ENCODE assay signal across 10 cellular contexts in genomic region chr1:5423109-5423508, GRCh38.
DNase-seq lines count a peak whose midpoint lies in the region; ATAC-seq, FAIRE-seq and TF ChIP-seq lines count a peak whose summit lies in the region.
"Had no signal": no experiment of that assay in that cellular context is flagged by ENCODE, and none has a peak within 500 bp of the region (broad histone marks: within the 10 kb centered on the region; RNA-seq: fewer than 3 reads in every experiment).

No MANE protein-coding gene starts in this region.

- no peaks in the 10 kb centered on the region for H4K20me1 ChIP-seq in HepG2 (ENCODE audit: insufficient read depth, low read length)

- FAIRE-seq in HepG2 (lab: Jason Lieb, UNC) = no peak

- in situ Hi-C loops in HepG2 (cut with HindIII; ENCODE audit: extremely low pct_ligation_motif_present, low pct_unique_long_range_greater_than_20kb) = no loop called here

- H3K4me2 ChIP-seq in HepG2 (ENCODE audit: low read depth, low read length) = no peak overlapping the region

- no peak for TF ChIP-seq RAD21 in HepG2 (CRISPR knock-in tag; IDR thresholded peaks at IDR 0.05)

- H3K27me3 Mint-ChIP-seq in activated T-helper 1 cell treated with anti-CD3 and anti-CD28 coated beads, Interleukin-12 subunit alpha, Interleukin-12 subunit beta, Interleukin-2, Interleukin-4 antibody, amounts not matched to agents 30 ng/mL and 10 ng/mL and 1 ng/mL, durations not matched to agents 14 hours and 24 hours and 36 hours (ENCODE audit: insufficient read depth) = peaks cover 22% of the 10 kb centered on the region

- H3K27ac ChIP-seq in spleen (no peak overlapping the region), HepG2 (ENCODE audit: extremely low read length, insufficient read depth, low read length) (no peak overlapping the region), dorsolateral prefrontal cortex (no peak overlapping the region)
- H3K27ac ChIP-seq: foreskin keratinocyte had no signal

- CTCF ChIA-PET in HepG2 (lab: Yijun Ruan, JAX; ENCODE audit: low intra/inter-chr PET ratio, low total read pairs) = no interaction called here

- no peak overlapping the region for H3K4me3 Mint-ChIP-seq in activated T-helper 1 cell treated with anti-CD3 and anti-CD28 coated beads, Interleukin-12 subunit alpha, Interleukin-12 subunit beta, Interleukin-2, Interleukin-4 antibody, amounts not matched to agents 30 ng/mL and 10 ng/mL and 1 ng/mL, durations not matched to agents 14 hours and 24 hours and 36 hours

- H3K9ac ChIP-seq in HepG2 (ENCODE audit: insufficient read depth, low read depth, low read length) = no peak overlapping the region

- POLR2A ChIA-PET in HepG2 (lab: Yijun Ruan, JAX) = no interaction called here

- 11 to 23% (median 17%) methylated on average over 7 to 10 of the region's 10 CpGs for WGBS in spleen, 5 donors
- 6% methylated on average over 10 of the region's 10 CpGs for WGBS in HepG2 (ENCODE audit: low lambda C conversion rate)

- no peak for ATAC-seq in HepG2
- ATAC-seq: foreskin keratinocyte had no signal

- H3K27ac Mint-ChIP-seq in activated T-helper 1 cell treated with anti-CD3 and anti-CD28 coated beads, Interleukin-12 subunit alpha, Interleukin-12 subunit beta, Interleukin-2, Interleukin-4 antibody, amounts not matched to agents 30 ng/mL and 10 ng/mL and 1 ng/mL, durations not matched to agents 14 hours and 24 hours and 36 hours = no peak overlapping the region

- H2AFZ ChIP-seq in HepG2 (ENCODE audit: low read length) = no peak overlapping the region

- no TSS peak for BruUV-seq in HepG2 (replicated peaks; lab: Mats Ljungman, UMichigan)

- H3K9me3 ChIP-seq in spleen (no peaks in the 10 kb centered on the region), HepG2 (ENCODE audit: low read length) (no peaks in the 10 kb centered on the region)

- no peaks in the 10 kb centered on the region for H3K36me3 Mint-ChIP-seq in activated T-helper 1 cell treated with anti-CD3 and anti-CD28 coated beads, Interleukin-12 subunit alpha, Interleukin-12 subunit beta, Interleukin-2, Interleukin-4 antibody, amounts not matched to agents 30 ng/mL and 10 ng/mL and 1 ng/mL, durations not matched to agents 14 hours and 24 hours and 36 hours (ENCODE audit: low read depth)

- DNase-seq in H4 (ENCODE audit: low spot score) = peak; percentile 94
- peak; percentile 11 for DNase-seq in NOMO-1 treated with dmso at 0.1 percent for 144 hours (lab: John Stamatoyannopoulos, UW; ENCODE audit: unreplicated experiment)
- DNase-seq in activated T-helper 1 cell treated with anti-CD3 and anti-CD28 coated beads, Interleukin-12 subunit alpha, Interleukin-12 subunit beta, Interleukin-2, Interleukin-4 antibody, amounts not matched to agents 30 ng/mL and 10 ng/mL and 1 ng/mL, durations not matched to agents 14 hours and 24 hours and 36 hours (ENCODE audit: low spot score) = peak; percentile 31
- DNase-seq in spleen = peak; percentile 79
- no peak for DNase-seq in HepG2 (ENCODE audit: low spot score)
- no peak for DNase-seq in NCI-H1930 (lab: John Stamatoyannopoulos, UW)
- no peak for DNase-seq in pons (ENCODE audit: low spot score)
- DNase-seq in dorsolateral prefrontal cortex = no peak
- DNase-seq: foreskin keratinocyte, NCI-H1092 had no signal

- H3K4me1 ChIP-seq in spleen (peaks cover 4 to 19% (median 13%) of the 10 kb centered on the region in 6 donors), HepG2 (ENCODE audit: insufficient read depth, low read length) (no peaks in the 10 kb centered on the region)
- H3K4me1 ChIP-seq: foreskin keratinocyte had no signal

- H3K36me3 ChIP-seq in spleen (no peaks in the 10 kb centered on the region), HepG2 (replicated peaks in 1 of 2; ENCODE audit: control insufficient read depth in 1 of 2, insufficient read depth in 2 of 2, low read length in 2 of 2) (no peaks in the 10 kb centered on the region)

- no peaks in the 10 kb centered on the region for H3K79me2 ChIP-seq in HepG2 (ENCODE audit: insufficient read depth, low read length)

- TF ChIP-seq POLR2A in spleen (IDR thresholded peaks at IDR 0.05) (no peak), HepG2 (IDR thresholded peaks at IDR 0.05; ENCODE audit: insufficient read depth in 1 of 2, low read depth in 2 of 2, low read length in 2 of 2) (no peak)

- H3K9me3 Mint-ChIP-seq in activated T-helper 1 cell treated with anti-CD3 and anti-CD28 coated beads, Interleukin-12 subunit alpha, Interleukin-12 subunit beta, Interleukin-2, Interleukin-4 antibody, amounts not matched to agents 30 ng/mL and 10 ng/mL and 1 ng/mL, durations not matched to agents 14 hours and 24 hours and 36 hours = no peaks in the 10 kb centered on the region

- H3K4me1 Mint-ChIP-seq in activated T-helper 1 cell treated with anti-CD3 and anti-CD28 coated beads, Interleukin-12 subunit alpha, Interleukin-12 subunit beta, Interleukin-2, Interleukin-4 antibody, amounts not matched to agents 30 ng/mL and 10 ng/mL and 1 ng/mL, durations not matched to agents 14 hours and 24 hours and 36 hours (ENCODE audit: low read depth) = peaks cover 19% of the 10 kb centered on the region

- intact Hi-C loops in activated T-helper 1 cell treated with anti-CD3 and anti-CD28 coated beads, Interleukin-12 subunit alpha, Interleukin-12 subunit beta, Interleukin-2, Interleukin-4 antibody, amounts not matched to agents 30 ng/mL and 10 ng/mL and 1 ng/mL, durations not matched to agents 14 hours and 24 hours and 36 hours (cut with micrococcal nuclease) = no loop called here
- intact Hi-C loops in spleen (cut with DNase I; ENCODE audit: low total_unique reads) = no loop called here
- intact Hi-C loops in HepG2 (cut with micrococcal nuclease; ENCODE audit: unreplicated experiment) = no loop called here
- intact Hi-C loops in dorsolateral prefrontal cortex (cut with DNase I) = no loop called here

- H3K27me3 ChIP-seq in spleen (replicated peaks in 1 of 7) (peaks cover 0 to 57% (median 3%) of the 10 kb centered on the region in 7 donors), HepG2 (ENCODE audit: control insufficient read depth in 1 of 2, insufficient read depth in 2 of 2, low read length in 2 of 2) (peaks cover 8 to 70% of the 10 kb centered on the region in 2 experiments; a peak in 4 of 5 replicates), dorsolateral prefrontal cortex (peaks cover 0 to 47% (median 12%) of the 10 kb centered on the region in 45 donors)

- no peak overlapping the region for H3K4me3 ChIP-seq in spleen
- no peak overlapping the region for H3K4me3 ChIP-seq in HepG2 (replicated peaks in 1 of 3; ENCODE audit: insufficient read depth in 1 of 3, low read depth in 2 of 3, low read length in 3 of 3)
- no peak overlapping the region for H3K4me3 ChIP-seq in dorsolateral prefrontal cortex

- no peak for TF ChIP-seq CTCF in spleen (IDR thresholded peaks at IDR 0.05 in 8 of 11, conservative IDR thresholded peaks at IDR 0.05 in 3 of 11)
- TF ChIP-seq CTCF in HepG2 (CRISPR knock-in tag; IDR thresholded peaks at IDR 0.05) = no peak
- TF ChIP-seq CTCF in dorsolateral prefrontal cortex (IDR thresholded peaks at IDR 0.05 in 54 of 56, conservative IDR thresholded peaks at IDR 0.05 in 2 of 56; ENCODE audit: low read depth in 1 of 56, partially characterized antibody in 56 of 56) = no peak

- TF ChIP-seq EP300 in HepG2 (IDR thresholded peaks at IDR 0.05; ENCODE audit: low read depth in 2 of 2, low read length in 2 of 2) = no peak
- TF ChIP-seq EP300 in HepG2 (CRISPR knock-in tag; IDR thresholded peaks at IDR 0.05; ENCODE audit: borderline replicate concordance) = no peak

TF ChIP-seq in HepG2, 621 proteins besides CTCF, POLR2A, EP300 and RAD21 (continues in another document):
- TF ChIP-seq SAFB2 (CRISPR knock-in tag; IDR thresholded peaks at IDR 0.05; ENCODE audit: borderline replicate concordance, low read depth) = no peak
- TF ChIP-seq, protein P1, sequence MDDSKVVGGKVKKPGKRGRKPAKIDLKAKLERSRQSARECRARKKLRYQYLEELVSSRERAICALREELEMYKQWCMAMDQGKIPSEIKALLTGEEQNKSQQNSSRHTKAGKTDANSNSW (CRISPR knock-in tag; IDR thresholded peaks at IDR 0.05; ENCODE audit: borderline replicate concordance) = no peak
- TF ChIP-seq ARNT (IDR thresholded peaks at IDR 0.05) = no peak
- TF ChIP-seq ZNF484 (CRISPR knock-in tag; IDR thresholded peaks at IDR 0.05; ENCODE audit: borderline replicate concordance, low read depth) = no peak
- TF ChIP-seq SSRP1 (CRISPR knock-in tag; IDR thresholded peaks at IDR 0.05) = no peak
- no peak for TF ChIP-seq RFX5 (IDR thresholded peaks at IDR 0.05; ENCODE audit: low read depth, low read length)
- TF ChIP-seq NCOA1 (CRISPR knock-in tag; IDR thresholded peaks at IDR 0.05) = no peak
- no peak for TF ChIP-seq GATA4 (IDR thresholded peaks at IDR 0.05; ENCODE audit: borderline replicate concordance, low read depth)
- TF ChIP-seq PAWR (CRISPR knock-in tag; IDR thresholded peaks at IDR 0.05; ENCODE audit: borderline replicate concordance) = no peak
- TF ChIP-seq IRF2 (CRISPR knock-in tag; IDR thresholded peaks at IDR 0.05) = no peak
- TF ChIP-seq PAXIP1 (CRISPR knock-in tag; conservative IDR thresholded peaks at IDR 0.05) = no peak
- TF ChIP-seq ZFP1 (CRISPR knock-in tag; IDR thresholded peaks at IDR 0.05) = no peak

Comparison
In these comparisons a context has a peak if more than half of its experiments do, and no peak if none do; other contexts are left out.
1. DNase-seq: peak in H4 (single experiment), NOMO-1 treated with dmso at 0.1 percent for 144 hours (single experiment), activated T-helper 1 cell treated with anti-CD3 and anti-CD28 coated beads, Interleukin-12 subunit alpha, Interleukin-12 subunit beta, Interleukin-2, Interleukin-4 antibody, amounts not matched to agents 30 ng/mL and 10 ng/mL and 1 ng/mL, durations not matched to agents 14 hours and 24 hours and 36 hours (single experiment) and spleen (single experiment); none in HepG2 (single experiment), NCI-H1930 (0 of 2), pons (single experiment) and dorsolateral prefrontal cortex (0 of 10).